In the genomic region with DNA sequence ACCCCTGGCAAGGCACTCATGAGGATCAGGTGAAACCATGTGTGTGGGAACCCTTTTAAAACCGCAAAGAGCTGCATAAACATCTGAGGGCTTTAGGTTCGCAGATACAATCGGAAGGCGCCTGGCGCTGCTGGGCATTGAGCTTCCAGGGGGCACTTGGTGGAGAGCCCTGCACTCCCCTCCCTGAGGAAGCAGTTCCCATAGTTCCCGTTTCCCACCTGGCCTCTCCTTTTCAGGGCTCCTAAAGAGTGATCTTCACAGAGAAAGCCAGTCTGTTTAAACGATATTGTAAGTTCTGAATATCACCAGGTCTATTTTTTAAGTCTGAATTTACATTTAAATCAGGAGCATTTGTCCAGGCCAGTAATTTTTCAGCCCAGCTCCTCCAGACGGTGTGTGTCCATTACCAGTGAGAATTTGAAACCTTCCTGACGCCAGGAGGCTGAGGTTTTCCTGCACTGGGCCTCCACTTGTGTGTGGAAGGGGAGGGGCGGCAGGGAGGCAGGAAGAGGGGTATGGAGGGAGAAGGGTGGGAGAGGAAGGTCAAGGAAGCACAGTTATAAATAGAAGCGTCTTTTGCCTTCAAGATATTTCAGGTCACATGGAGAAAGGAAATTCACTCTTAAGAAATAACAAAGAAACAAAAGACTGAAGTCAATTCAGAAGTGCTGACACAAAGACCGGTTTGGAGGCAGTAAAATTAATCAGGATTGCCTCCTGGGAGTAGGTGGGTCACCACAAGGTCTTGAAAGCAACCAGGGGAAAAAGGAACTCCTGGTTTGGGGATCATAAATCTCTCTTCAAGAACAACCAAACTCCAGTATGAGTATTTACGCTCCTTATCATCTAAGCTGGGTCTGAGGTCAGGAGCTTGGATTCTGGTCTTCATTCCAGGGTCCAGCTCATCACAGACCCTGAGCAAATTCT, we compare ENCODE assay signal across 8 cellular contexts. TPM values are rescaled to one million over a fixed set of nuclear protein-coding genes. Genes with fewer than 3 reads are reported as not detected.
DNase-seq lines count a peak whose midpoint lies in the region; ATAC-seq, FAIRE-seq and TF ChIP-seq lines count a peak whose summit lies in the region.

No MANE protein-coding gene starts in this region.

- no peaks in the 10 kb centered on the region for H3K27me3 Mint-ChIP-seq in activated CD4-positive, alpha-beta T cell treated with anti-CD3 and anti-CD28 coated beads, Interleukin-2, amount 10 ng/mL, durations not matched to agents 24 days and 14 days

- ATAC-seq in gastroesophageal sphincter: peak; percentile 29
- ATAC-seq in stimulated activated effector memory CD8-positive, alpha-beta T cell treated with anti-CD3 and anti-CD28 coated beads, Interleukin-12 subunit alpha, Interleukin-12 subunit beta, amount 100 ng/mL, for 72 hours: no peak
- no peak for ATAC-seq in HG03045 (IDR thresholded peaks at IDR 0.05; ENCODE audit: unreplicated experiment)

- intact Hi-C loops in activated CD4-positive, alpha-beta T cell treated with anti-CD3 and anti-CD28 coated beads, Interleukin-2, amount 10 ng/mL, durations not matched to agents 24 days and 14 days (cut with micrococcal nuclease): no loop called here

- H3K4me1 Mint-ChIP-seq in activated CD4-positive, alpha-beta T cell treated with anti-CD3 and anti-CD28 coated beads, Interleukin-2, amount 10 ng/mL, durations not matched to agents 24 days and 14 days: peaks cover 31% of the 10 kb centered on the region
- H3K4me1 Mint-ChIP-seq in stimulated activated effector memory CD8-positive, alpha-beta T cell treated with anti-CD3 and anti-CD28 coated beads, Interleukin-12 subunit alpha, Interleukin-12 subunit beta, amount 100 ng/mL, for 72 hours: peaks cover 46% of the 10 kb centered on the region

- peak; percentile 64 for DNase-seq in activated CD4-positive, alpha-beta T cell treated with anti-CD3 and anti-CD28 coated beads, Interleukin-2, amount 10 ng/mL, durations not matched to agents 24 days and 14 days
- DNase-seq in activated CD4-positive, alpha-beta T cell treated with anti-CD3 and anti-CD28 coated beads for 4 hours: no peak
- DNase-seq in RCC 7860 (ENCODE audit: low spot score) (peak; percentile 37), NCI-H2196 (lab: John Stamatoyannopoulos, UW; ENCODE audit: unreplicated experiment) (no peak), RKO (ENCODE audit: low spot score) (no peak)
- DNase-seq in stimulated activated effector memory CD8-positive, alpha-beta T cell treated with anti-CD3 and anti-CD28 coated beads, Interleukin-12 subunit alpha, Interleukin-12 subunit beta, amount 100 ng/mL, for 72 hours (ENCODE audit: low spot score in 2 of 2): no peak

- no peak for TF ChIP-seq CTCF in gastroesophageal sphincter (IDR thresholded peaks at IDR 0.05)

- H3K36me3 Mint-ChIP-seq in activated CD4-positive, alpha-beta T cell treated with anti-CD3 and anti-CD28 coated beads, Interleukin-2, amount 10 ng/mL, durations not matched to agents 24 days and 14 days (ENCODE audit: low read depth): no peaks in the 10 kb centered on the region
- H3K36me3 Mint-ChIP-seq in stimulated activated effector memory CD8-positive, alpha-beta T cell treated with anti-CD3 and anti-CD28 coated beads, Interleukin-12 subunit alpha, Interleukin-12 subunit beta, amount 100 ng/mL, for 72 hours: no peaks in the 10 kb centered on the region

- peaks cover 0 to 55% (median 12%) of the 10 kb centered on the region in 3 donors for H3K4me1 ChIP-seq in gastroesophageal sphincter

- H3K27ac Mint-ChIP-seq in activated CD4-positive, alpha-beta T cell treated with anti-CD3 and anti-CD28 coated beads, Interleukin-2, amount 10 ng/mL, durations not matched to agents 24 days and 14 days: no peak overlapping the region
- H3K27ac Mint-ChIP-seq in stimulated activated effector memory CD8-positive, alpha-beta T cell treated with anti-CD3 and anti-CD28 coated beads, Interleukin-12 subunit alpha, Interleukin-12 subunit beta, amount 100 ng/mL, for 72 hours: peak overlapping the region; percentile 45

- peaks cover 4% of the 10 kb centered on the region for H3K27me3 ChIP-seq in gastroesophageal sphincter

- peak overlapping the region; percentile 11 for H3K4me3 Mint-ChIP-seq in activated CD4-positive, alpha-beta T cell treated with anti-CD3 and anti-CD28 coated beads, Interleukin-2, amount 10 ng/mL, durations not matched to agents 24 days and 14 days
- peak overlapping the region; percentile 49 for H3K4me3 Mint-ChIP-seq in stimulated activated effector memory CD8-positive, alpha-beta T cell treated with anti-CD3 and anti-CD28 coated beads, Interleukin-12 subunit alpha, Interleukin-12 subunit beta, amount 100 ng/mL, for 72 hours

- no peak for TF ChIP-seq EP300 in gastroesophageal sphincter (IDR thresholded peaks at IDR 0.05)

- no peaks in the 10 kb centered on the region for H3K9me3 ChIP-seq in gastroesophageal sphincter

- H3K36me3 ChIP-seq in gastroesophageal sphincter: no peaks in the 10 kb centered on the region

- 22 to 36% methylated on average over 7 to 12 of the region's 13 CpGs for WGBS in gastroesophageal sphincter (ENCODE audit: low coverage in 1 of 2), 2 donors

- TF ChIP-seq POLR2A in gastroesophageal sphincter (IDR thresholded peaks at IDR 0.05): no peak

- H3K27ac ChIP-seq in gastroesophageal sphincter: peak overlapping the region; percentile 40 to 70 (median 62)

- FAIRE-seq in RCC 7860 (lab: Jason Lieb, UNC): no peak

- no peak overlapping the region for H3K4me3 ChIP-seq in gastroesophageal sphincter

- no peaks in the 10 kb centered on the region for H3K9me3 Mint-ChIP-seq in activated CD4-positive, alpha-beta T cell treated with anti-CD3 and anti-CD28 coated beads, Interleukin-2, amount 10 ng/mL, durations not matched to agents 24 days and 14 days
- no peaks in the 10 kb centered on the region for H3K9me3 Mint-ChIP-seq in stimulated activated effector memory CD8-positive, alpha-beta T cell treated with anti-CD3 and anti-CD28 coated beads, Interleukin-12 subunit alpha, Interleukin-12 subunit beta, amount 100 ng/mL, for 72 hours

RNA-seq across cellular contexts. Expression of a gene that starts 14.3 kb away (rescaled TPM):
- 119 and 122 TPM in 2 replicates for total RNA-seq in activated CD4-positive, alpha-beta T cell treated with anti-CD3 and anti-CD28 coated beads, Interleukin-2, amount 10 ng/mL, durations not matched to agents 24 days and 14 days
- total RNA-seq in gastroesophageal sphincter: 100 to 1,000 TPM; 122 to 196 (median 159) TPM

RNA-seq across cellular contexts. Expression of a gene that starts 44.2 kb away (rescaled TPM):
- 26.7 and 28.0 TPM in 2 replicates for total RNA-seq in activated CD4-positive, alpha-beta T cell treated with anti-CD3 and anti-CD28 coated beads, Interleukin-2, amount 10 ng/mL, durations not matched to agents 24 days and 14 days
- total RNA-seq in gastroesophageal sphincter: 10 to 100 TPM; 19.1 to 34.9 (median 21.4) TPM

Comparison
In these comparisons a context has a peak if more than half of its experiments do, and no peak if none do; other contexts are left out.
1. DNase-seq: peak in activated CD4-positive, alpha-beta T cell treated with anti-CD3 and anti-CD28 coated beads, Interleukin-2, amount 10 ng/mL, durations not matched to agents 24 days and 14 days (single experiment) and RCC 7860 (single experiment); none in activated CD4-positive, alpha-beta T cell treated with anti-CD3 and anti-CD28 coated beads for 4 hours (0 of 2), stimulated activated effector memory CD8-positive, alpha-beta T cell treated with anti-CD3 and anti-CD28 coated beads, Interleukin-12 subunit alpha, Interleukin-12 subunit beta, amount 100 ng/mL, for 72 hours (0 of 2), NCI-H2196 (single experiment) and RKO (single experiment).